ENCODE assay signal across 33 cellular contexts in the genomic region with DNA sequence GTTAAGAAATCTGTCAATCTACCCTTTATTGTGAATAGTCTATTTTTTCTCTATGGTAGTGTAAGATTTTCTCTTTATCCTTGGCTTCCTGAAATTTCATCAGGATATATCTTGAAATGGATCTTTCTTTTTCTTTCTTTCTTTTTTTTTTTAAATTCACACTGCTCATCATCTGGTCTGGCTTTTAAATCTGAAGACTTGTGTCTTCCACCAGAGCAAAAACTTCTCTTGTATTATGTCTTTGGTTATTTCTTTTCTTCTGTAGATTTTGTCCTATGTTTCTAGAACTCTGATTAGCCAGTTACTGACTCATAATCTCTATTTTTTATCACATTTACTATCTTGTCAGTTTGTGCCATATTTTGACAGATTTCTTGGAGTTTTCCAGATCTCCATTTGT.
"Had no signal": no experiment of that assay in that cellular context is flagged by ENCODE, and none has a peak within 500 bp of the region (broad histone marks: within the 10 kb centered on the region; RNA-seq: fewer than 3 reads in every experiment).

No MANE protein-coding gene starts in this region.

- H3K27ac ChIP-seq: neural progenitor cell, ovary, parathyroid adenoma, psoas muscle, right lobe of liver, skin epidermis, spleen, suprapubic skin, testis, tibial artery, transverse colon, upper lobe of left lung, vagina had no signal

- H3K27me3 ChIP-seq: neural progenitor cell, ovary, right lobe of liver, suprapubic skin, testis, tibial artery, transverse colon, upper lobe of left lung, vagina had no signal

- H3K4me1 ChIP-seq: parathyroid adenoma, psoas muscle, right lobe of liver, spleen, suprapubic skin, testis, tibial artery, transverse colon, upper lobe of left lung, vagina had no signal

- H3K9me3 ChIP-seq: ovary, psoas muscle, right lobe of liver, suprapubic skin, testis, tibial artery, vagina had no signal

- H3K9ac ChIP-seq: neural progenitor cell, parathyroid adenoma had no signal

- H3K79me2 ChIP-seq: parathyroid adenoma had no signal

- H3K4me1 Mint-ChIP-seq: naive B cell; naive thymus-derived CD8-positive, alpha-beta T cell; stimulated activated memory B cell treated with anti-CD40 and anti-IgM and Interleukin-4, amounts not matched to agents 10 μg/mL and 1 μg/mL and 100 μg/mL, for 72 hours; stimulated activated naive CD8-positive, alpha-beta T cell treated with anti-CD3 and anti-CD28 coated beads, Interleukin-15, amount 100 ng/mL, for 72 hours had no signal

- H3K4me3 Mint-ChIP-seq: naive B cell; naive thymus-derived CD8-positive, alpha-beta T cell; natural killer cell treated with Interleukin-12 subunit alpha and Interleukin-12 subunit beta and Interleukin-15 and Interleukin-18, amount 100 ng/mL, for 72 hours; nephron progenitor cell; neural progenitor cell; stimulated activated memory B cell treated with anti-CD40 and anti-IgM and Interleukin-4, amounts not matched to agents 10 μg/mL and 1 μg/mL and 100 μg/mL, for 72 hours; stimulated activated naive CD8-positive, alpha-beta T cell treated with anti-CD3 and anti-CD28 coated beads, Interleukin-15, amount 100 ng/mL, for 72 hours had no signal

- H3K4me3 ChIP-seq: neural progenitor cell, ovary, psoas muscle, right lobe of liver, skin epidermis, smooth muscle cell, spleen, suprapubic skin, testis, tibial artery, transverse colon, upper lobe of left lung, vagina had no signal

- H3K36me3 Mint-ChIP-seq: neural progenitor cell had no signal

- H3K27ac Mint-ChIP-seq: naive B cell; naive thymus-derived CD8-positive, alpha-beta T cell; natural killer cell treated with Interleukin-12 subunit alpha and Interleukin-12 subunit beta and Interleukin-15 and Interleukin-18, amount 100 ng/mL, for 72 hours; neural progenitor cell; progenitor cell of endocrine pancreas; stimulated activated memory B cell treated with anti-CD40 and anti-IgM and Interleukin-4, amounts not matched to agents 10 μg/mL and 1 μg/mL and 100 μg/mL, for 72 hours; stimulated activated naive CD8-positive, alpha-beta T cell treated with anti-CD3 and anti-CD28 coated beads, Interleukin-15, amount 100 ng/mL, for 72 hours had no signal

- H3K36me3 ChIP-seq: ovary, right lobe of liver, spleen, suprapubic skin, tibial artery, transverse colon, upper lobe of left lung, vagina had no signal

- DNase-seq: naive B cell; naive thymus-derived CD8-positive, alpha-beta T cell; nephron progenitor cell; occipital lobe; ovary; posterior cingulate gyrus; psoas muscle; right cardiac atrium; right lobe of liver; spleen; stimulated activated CD4-positive, alpha-beta T cell treated with anti-CD3 and anti-CD28 coated beads, Interleukin-12 subunit alpha, Interleukin-12 subunit beta, amount 100 ng/mL, for 4 hours; stimulated activated CD4-positive, alpha-beta T cell treated with anti-CD3 and anti-CD28 coated beads, Interleukin-1b, Interleukin-23, amount 100 ng/mL, for 48 hours; stimulated activated CD4-positive, alpha-beta T cell treated with anti-CD3 and anti-CD28 coated beads, Interleukin-4, amount 100 ng/mL, for 1 hour; stimulated activated CD4-positive, alpha-beta T cell treated with anti-CD3 and anti-CD28 coated beads, Interleukin-4, amount 100 ng/mL, for 4 hours; stimulated activated CD8-positive, alpha-beta memory T cell treated with anti-CD3 and anti-CD28 coated beads, Interleukin-4, amount 100 ng/mL, for 48 hours; stimulated activated naive CD4-positive, alpha-beta T cell; stimulated activated naive CD8-positive, alpha-beta T cell treated with anti-CD3 and anti-CD28 coated beads, Interleukin-15, amount 100 ng/mL, for 72 hours; stimulated activated naive CD8-positive, alpha-beta T cell treated with anti-CD3 and anti-CD28 coated beads, Interleukin-15, Interleukin-2, amounts not matched to agents 100 U/mL and 50 U/mL, for 24 hours; substantia nigra; testis; tibial artery; transverse colon; upper lobe of left lung had no signal

- H2AFZ ChIP-seq: neural progenitor cell, parathyroid adenoma had no signal

- FAIRE-seq: urothelium cell line had no signal

- H3K4me2 ChIP-seq: neural progenitor cell, smooth muscle cell had no signal
